Comparison of ENCODE assay signal across 13 cellular contexts in the genomic region with DNA sequence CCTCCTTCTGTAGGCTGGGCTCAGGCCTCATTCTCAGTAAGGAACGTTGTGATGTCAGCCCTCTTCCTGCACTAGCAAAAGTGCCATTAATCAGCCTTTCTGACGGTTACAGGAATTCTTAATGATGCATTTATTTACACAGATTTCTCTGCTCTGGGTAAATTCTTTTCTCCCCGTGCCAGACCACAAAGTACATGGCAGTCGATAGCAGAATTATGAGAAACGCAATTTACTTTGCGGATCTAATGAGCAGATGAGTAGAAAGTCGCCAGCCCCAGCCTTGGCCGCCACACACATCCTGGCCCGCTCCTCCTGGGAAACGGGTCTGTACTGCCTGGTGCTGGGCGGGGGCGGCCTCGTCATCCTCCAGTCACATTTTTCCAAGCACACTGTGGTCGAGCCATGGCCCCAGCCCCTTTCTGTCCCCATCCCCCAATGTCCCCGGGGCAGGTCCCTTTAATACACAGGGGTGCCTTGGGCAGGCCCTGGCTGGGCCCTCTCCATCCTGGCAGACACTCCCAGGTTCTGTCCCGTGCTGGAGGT. TPM values are rescaled to one million over a fixed set of nuclear protein-coding genes. Genes with fewer than 3 reads are reported as not detected.
DNase-seq lines count a peak whose midpoint lies in the region; TF ChIP-seq lines count a peak whose summit lies in the region.
"Had no signal": no experiment of that assay in that cellular context is flagged by ENCODE, and none has a peak within 500 bp of the region (broad histone marks: within the 10 kb centered on the region; RNA-seq: fewer than 3 reads in every experiment).

No MANE protein-coding gene starts in this region.

- no peaks in the 10 kb centered on the region for H3K9me3 ChIP-seq in colonic mucosa
- H3K9me3 ChIP-seq: lower lobe of right lung, stomach had no signal

- intact Hi-C loops in posterior vena cava (cut with DNase I) (no loop called here), colonic mucosa (cut with DNase I) (no loop called here)

- H3K36me3 ChIP-seq in colonic mucosa, result no peaks in the 10 kb centered on the region
- H3K36me3 ChIP-seq: lower lobe of right lung, stomach had no signal

- H3K27ac ChIP-seq in colonic mucosa, result no peak overlapping the region
- H3K27ac ChIP-seq: lower lobe of right lung, stomach had no signal

- DNase-seq in NCI-H1417 (lab: John Stamatoyannopoulos, UW), result peak in 2 of 3 experiments; percentile 38 to 44
- DNase-seq in NCI-H1417 treated with DMSO at 0.1 percent for 48 hours (lab: John Stamatoyannopoulos, UW), result no peak
- peak; percentile 75 for DNase-seq in NCI-H2029 (lab: John Stamatoyannopoulos, UW)
- DNase-seq in choroid plexus epithelial cell (ENCODE audit: low read depth), result peak; percentile 17
- DNase-seq in posterior vena cava (ENCODE audit: low spot score), result peak; percentile 90
- DNase-seq in NCI-H2171 (lab: John Stamatoyannopoulos, UW), result no peak
- DNase-seq in germinal center (ENCODE audit: low spot score), result no peak
- no peak for DNase-seq in colonic mucosa
- DNase-seq: activated CD4-positive, CD25-positive, alpha-beta regulatory T cell; GF-D8; stimulated activated CD4-positive, alpha-beta T cell treated with anti-CD3 and anti-CD28 coated beads, Interleukin-4, amount 100 ng/mL, for 24 hours; stomach had no signal

- no peak overlapping the region for H3K9ac ChIP-seq in colonic mucosa (ENCODE audit: low read depth in 2 of 2, low read length in 2 of 2)

- no peaks in the 10 kb centered on the region for H3K27me3 ChIP-seq in colonic mucosa

- no peaks in the 10 kb centered on the region for H3K4me1 ChIP-seq in colonic mucosa
- H3K4me1 ChIP-seq: lower lobe of right lung had no signal

- H3K4me3 ChIP-seq in choroid plexus epithelial cell (ENCODE audit: low read depth, low read length), result no peak overlapping the region
- H3K4me3 ChIP-seq in colonic mucosa, result no peak overlapping the region
- H3K4me3 ChIP-seq: lower lobe of right lung, stomach had no signal

- TF ChIP-seq CTCF in choroid plexus epithelial cell (conservative IDR thresholded peaks at IDR 0.05; ENCODE audit: low read depth, low read length) (no peak), colonic mucosa (IDR thresholded peaks at IDR 0.05) (no peak)

RNA-seq across cellular contexts. Expression of a gene that starts 25.9 kb away (rescaled TPM):
- total RNA-seq in posterior vena cava (10 to 100 TPM; 11.2 to 13.6 TPM), colonic mucosa (10 to 100 TPM; 12.5 to 29.7 TPM)

RNA-seq across cellular contexts. Expression of a gene that starts 26.0 kb away (rescaled TPM):
- total RNA-seq in posterior vena cava (10 to 100 TPM in 1 of 2 donors, 1 to 10 TPM in 1; 9.7 to 10.2 TPM), colonic mucosa (10 to 100 TPM in 1 of 2 donors, 1 to 10 TPM in 1; 9.4 to 22.9 TPM)

Comparison
In these comparisons a context has a peak if more than half of its experiments do, and no peak if none do; other contexts are left out.
1. DNase-seq: peak in NCI-H1417 (2 of 3), NCI-H2029 (single experiment), choroid plexus epithelial cell (single experiment) and posterior vena cava (single experiment); none in NCI-H1417 treated with DMSO at 0.1 percent for 48 hours (single experiment), NCI-H2171 (single experiment), germinal center (single experiment) and colonic mucosa (single experiment).